8 cellular contexts compared by ENCODE assay signal in the genomic region with DNA sequence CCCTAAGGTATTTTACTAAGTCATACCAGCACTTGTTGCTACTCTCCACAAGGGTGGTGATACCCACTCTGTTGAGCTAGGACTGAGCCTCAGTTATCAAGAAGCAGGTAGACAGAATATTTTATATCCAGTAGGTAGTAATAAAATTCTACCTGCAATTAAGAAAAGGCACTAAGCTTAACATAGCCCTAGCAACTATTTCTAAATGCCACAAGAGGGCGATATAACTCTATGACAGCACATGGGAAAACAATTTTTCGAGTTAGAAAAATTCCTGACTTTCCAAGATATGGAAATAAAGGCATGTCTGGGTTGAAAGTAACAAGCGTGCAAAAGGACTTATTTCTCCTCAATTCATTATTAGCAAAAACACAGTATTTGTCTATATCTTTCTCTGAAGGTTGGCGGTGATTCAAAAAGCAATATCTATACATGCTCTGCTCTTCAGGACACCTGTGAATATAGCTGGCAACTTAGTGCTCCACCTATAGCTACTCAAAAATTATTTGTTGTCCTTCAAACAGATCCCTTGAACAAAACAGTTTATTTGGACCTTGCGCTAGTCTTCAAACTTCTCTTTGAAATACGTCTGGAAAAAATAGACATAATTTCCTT. TPM values are rescaled to one million over a fixed set of nuclear protein-coding genes. Genes with fewer than 3 reads are reported as not detected.
DNase-seq lines count a peak whose midpoint lies in the region; ATAC-seq and TF ChIP-seq lines count a peak whose summit lies in the region.

No MANE protein-coding gene starts in this region.

- H3K4me3 ChIP-seq in SU-DHL-6 (ENCODE audit: insufficient read depth, low read length, poor library complexity, severe bottlenecking) (no peak overlapping the region), heart right ventricle (no peak overlapping the region), stomach (no peak overlapping the region)

- TF ChIP-seq EP300 in stomach (IDR thresholded peaks at IDR 0.05) = no peak

- H3K9me2 ChIP-seq in SU-DHL-6 (replicated peaks; ENCODE audit: insufficient read depth, low read length) = no peaks in the 10 kb centered on the region

- intact Hi-C loops in heart right ventricle (cut with DNase I) (loop anchor here (2.0 to 10.0 kb wide), 7 partner anchors 112 to 462 kb away; no protein-coding TSS in a partner anchor), stomach (cut with DNase I; ENCODE audit: low total_unique reads) (loop anchor here (10.0 kb wide), 1 partner anchor 452 kb away; no protein-coding TSS in a partner anchor)

- H3K9ac ChIP-seq in SU-DHL-6 (ENCODE audit: low read length) = no peak overlapping the region

- no peaks in the 10 kb centered on the region for H3K27me3 ChIP-seq in SU-DHL-6 (ENCODE audit: low read length)
- H3K27me3 ChIP-seq in heart right ventricle = no peaks in the 10 kb centered on the region
- H3K27me3 ChIP-seq in stomach = no peaks in the 10 kb centered on the region

- H3F3A ChIP-seq in SU-DHL-6 (ENCODE audit: insufficient read depth) = no peaks in the 10 kb centered on the region

- H3K79me2 ChIP-seq in SU-DHL-6 (ENCODE audit: insufficient read depth, low read length) = no peaks in the 10 kb centered on the region

- H3K4me1 ChIP-seq in heart right ventricle (peaks cover 0 to 4% (median 0%) of the 10 kb centered on the region in 9 donors), stomach (peaks cover 0 to 6% (median 2%) of the 10 kb centered on the region in 4 donors)

- H3K9me3 ChIP-seq in SU-DHL-6 (ENCODE audit: insufficient read depth, low read length) = no peaks in the 10 kb centered on the region
- H3K9me3 ChIP-seq in heart right ventricle = peaks cover 0 to 4% (median 0%) of the 10 kb centered on the region in 11 donors
- no peaks in the 10 kb centered on the region for H3K9me3 ChIP-seq in stomach

- H3K36me3 ChIP-seq in SU-DHL-6 (ENCODE audit: low read length) (no peaks in the 10 kb centered on the region), heart right ventricle (no peaks in the 10 kb centered on the region), stomach (no peaks in the 10 kb centered on the region)

- ATAC-seq in HG02885 (IDR thresholded peaks at IDR 0.05; ENCODE audit: poor library complexity, unreplicated experiment) (peak; percentile 75), heart right ventricle (peak in 2 of 8 donors; percentile 57 to 61), HG02759 (IDR thresholded peaks at IDR 0.05; ENCODE audit: unreplicated experiment) (no peak), HG03565 (IDR thresholded peaks at IDR 0.05; ENCODE audit: unreplicated experiment) (no peak), GM18870 (IDR thresholded peaks at IDR 0.05; ENCODE audit: unreplicated experiment) (no peak)

- TF ChIP-seq POLR2A in stomach (IDR thresholded peaks at IDR 0.05) = no peak

- TF ChIP-seq CTCF in SU-DHL-6 (IDR thresholded peaks at IDR 0.05; ENCODE audit: insufficient read depth, low read length, poor library complexity, severe bottlenecking) (peak; percentile 60), heart right ventricle (IDR thresholded peaks at IDR 0.05) (peak; percentile 55 to 86 (median 79)), stomach (IDR thresholded peaks at IDR 0.05) (peak in 5 of 7 experiments; percentile 22 to 73 (median 54))

- H4K20me1 ChIP-seq in SU-DHL-6 (ENCODE audit: low read depth, low read length) = no peaks in the 10 kb centered on the region

- 41 to 43% methylated on average over 6 of the region's 6 CpGs for WGBS in heart right ventricle, 2 donors
- WGBS in stomach, 5 donors = 39 to 47% (median 43%) methylated on average over 6 of the region's 6 CpGs

- H3K27ac ChIP-seq in SU-DHL-6 (ENCODE audit: low read depth, low read length) = no peak overlapping the region
- no peak overlapping the region for H3K27ac ChIP-seq in heart right ventricle
- H3K27ac ChIP-seq in stomach = no peak overlapping the region

- DNase-seq in DMS114 treated with DMSO at 0.1 percent for 48 hours (lab: John Stamatoyannopoulos, UW; ENCODE audit: unreplicated experiment) (peak; percentile 13), heart right ventricle (no peak), stomach (no peak)

- no peak overlapping the region for H2AFZ ChIP-seq in SU-DHL-6 (ENCODE audit: low read depth, low read length, severe bottlenecking)

- H3K4me2 ChIP-seq in SU-DHL-6 (ENCODE audit: low read depth, low read length, poor library complexity, severe bottlenecking) = no peak overlapping the region

RNA-seq across cellular contexts. Expression of a gene that starts 14.7 kb away (rescaled TPM):
- total RNA-seq in heart right ventricle (1 to 10 TPM in 6 of 10 donors, under 1 TPM in 4; 0.15 to 5.4 (median 2.2) TPM), stomach (1 to 10 TPM in 3 of 5 donors, not detected in 2; 1.8 to 3.3 (median 2.0) TPM)
- polyA plus RNA-seq in heart right ventricle (under 1 TPM; 0.22 to 0.35 TPM), stomach (under 1 TPM in 2 of 3 donors, not detected in 1; 0.43 to 0.44 TPM)
